ENCODE assay signal across 14 cellular contexts in the genomic region with DNA sequence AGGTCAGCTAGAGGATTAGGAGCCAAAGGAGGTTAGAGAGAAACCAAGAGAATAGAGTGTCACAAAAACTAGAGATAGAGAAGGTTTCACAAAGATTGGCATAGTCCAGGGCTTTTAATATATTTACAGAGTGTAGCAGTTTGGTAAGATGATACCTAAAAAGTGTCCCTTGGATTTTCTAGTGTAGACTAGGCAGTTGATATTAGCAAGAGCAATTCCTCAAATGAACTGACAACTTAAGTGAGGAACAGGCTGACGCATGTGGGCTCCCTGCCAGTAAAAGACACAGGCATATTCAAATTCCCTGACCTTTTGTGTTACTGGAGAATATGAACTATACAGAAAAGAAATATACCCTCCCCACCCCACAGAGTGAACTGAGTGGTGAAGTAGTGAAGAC. TPM values are rescaled to one million over a fixed set of nuclear protein-coding genes. Genes with fewer than 3 reads are reported as not detected.
DNase-seq lines count a peak whose midpoint lies in the region; TF ChIP-seq lines count a peak whose summit lies in the region.
"Had no signal": no experiment of that assay in that cellular context is flagged by ENCODE, and none has a peak within 500 bp of the region (broad histone marks: within the 10 kb centered on the region; RNA-seq: fewer than 3 reads in every experiment).

No MANE protein-coding gene starts in this region.

- CTCF ChIA-PET in RWPE1 (lab: Yijun Ruan, JAX), result interaction anchor here (0.6 kb wide), 1 partner anchor 8 kb away, joined by 4 read pairs; no protein-coding TSS in a partner anchor
- CTCF ChIA-PET in activated CD4-positive, alpha-beta memory T cell treated with anti-CD3 and anti-CD28 coated beads, Interleukin-2, amount 10 ng/mL, durations not matched to agents 7 days and 5 days (lab: Charles Lee), result interaction anchor here (1.4 to 2.4 kb wide), 3 partner anchors 9 to 31 kb away, joined by 6 to 7 read pairs (median 6); no protein-coding TSS in a partner anchor

- peaks cover 10% of the 10 kb centered on the region for H3K36me3 Mint-ChIP-seq in neural progenitor cell
- H3K36me3 Mint-ChIP-seq in activated CD4-positive, alpha-beta memory T cell treated with anti-CD3 and anti-CD28 coated beads, Interleukin-2, amount 10 ng/mL, durations not matched to agents 7 days and 5 days (ENCODE audit: low read depth), result peaks cover 12% of the 10 kb centered on the region

- peaks cover 6% of the 10 kb centered on the region for H3K4me1 Mint-ChIP-seq in neural progenitor cell
- peaks cover 2% of the 10 kb centered on the region for H3K4me1 Mint-ChIP-seq in activated CD4-positive, alpha-beta memory T cell treated with anti-CD3 and anti-CD28 coated beads, Interleukin-2, amount 10 ng/mL, durations not matched to agents 7 days and 5 days
- H3K4me1 Mint-ChIP-seq: endodermal cell had no signal

- intact Hi-C loops in spleen (cut with DNase I; ENCODE audit: low total_unique reads), result no loop called here

- DNase-seq in NCI-H526 (lab: John Stamatoyannopoulos, UW) (peak; percentile 12 to 21), NCI-H526 treated with DMSO at 0.1 percent for 48 hours (lab: John Stamatoyannopoulos, UW) (no peak), RWPE1 (ENCODE audit: low spot score) (peak; percentile 11), fibroblast of villous mesenchyme (ENCODE audit: low read depth) (peak; percentile 44), spleen (peak; percentile 67), neural progenitor cell (ENCODE audit: low spot score) (no peak), Kasumi-1 (lab: John Stamatoyannopoulos, UW) (no peak)
- DNase-seq in activated CD4-positive, alpha-beta memory T cell treated with anti-CD3 and anti-CD28 coated beads, Interleukin-2, amount 10 ng/mL, durations not matched to agents 7 days and 5 days, result no peak
- DNase-seq: endodermal cell, left colon, NCI-H524 treated with DMSO at 0.1 percent for 48 hours, sigmoid colon had no signal

- POLR2A ChIA-PET in RWPE1 (lab: Yijun Ruan, JAX; ENCODE audit: low non-redundant PET), result no interaction called here
- POLR2A ChIA-PET in activated CD4-positive, alpha-beta memory T cell treated with anti-CD3 and anti-CD28 coated beads, Interleukin-2, amount 10 ng/mL, durations not matched to agents 7 days and 5 days (lab: Charles Lee), result no interaction called here

- H3K9ac ChIP-seq in neural progenitor cell, result no peak overlapping the region

- peaks cover 2% of the 10 kb centered on the region for H3K27me3 Mint-ChIP-seq in neural progenitor cell (ENCODE audit: insufficient read depth, low read depth)
- no peaks in the 10 kb centered on the region for H3K27me3 Mint-ChIP-seq in activated CD4-positive, alpha-beta memory T cell treated with anti-CD3 and anti-CD28 coated beads, Interleukin-2, amount 10 ng/mL, durations not matched to agents 7 days and 5 days
- H3K27me3 Mint-ChIP-seq: stimulated activated memory B cell treated with anti-CD40 and anti-IgM and Interleukin-4, amounts not matched to agents 10 μg/mL and 1 μg/mL and 100 μg/mL, for 72 hours had no signal

- H4K20me1 ChIP-seq in neural progenitor cell (ENCODE audit: low read depth), result no peaks in the 10 kb centered on the region

- TF ChIP-seq CTCF in RWPE1 (conservative IDR thresholded peaks at IDR 0.05; ENCODE audit: low read depth), result no peak
- TF ChIP-seq CTCF in fibroblast of villous mesenchyme (IDR thresholded peaks at IDR 0.05; ENCODE audit: insufficient read depth, low read depth, low read length), result no peak
- no peak for TF ChIP-seq CTCF in spleen (IDR thresholded peaks at IDR 0.05 in 8 of 11, conservative IDR thresholded peaks at IDR 0.05 in 3 of 11)
- TF ChIP-seq CTCF in neural progenitor cell (IDR thresholded peaks at IDR 0.05), result no peak

- no peaks in the 10 kb centered on the region for H3K9me3 Mint-ChIP-seq in neural progenitor cell
- H3K9me3 Mint-ChIP-seq in activated CD4-positive, alpha-beta memory T cell treated with anti-CD3 and anti-CD28 coated beads, Interleukin-2, amount 10 ng/mL, durations not matched to agents 7 days and 5 days, result no peaks in the 10 kb centered on the region
- H3K9me3 Mint-ChIP-seq: endodermal cell; stimulated activated memory B cell treated with anti-CD40 and anti-IgM and Interleukin-4, amounts not matched to agents 10 μg/mL and 1 μg/mL and 100 μg/mL, for 72 hours had no signal

- H3F3A ChIP-seq in neural progenitor cell (ENCODE audit: low read depth), result no peaks in the 10 kb centered on the region

- no peak overlapping the region for H2AFZ ChIP-seq in neural progenitor cell (replicated peaks)

- H3K9me3 ChIP-seq in spleen (no peaks in the 10 kb centered on the region), neural progenitor cell (ENCODE audit: low read depth) (no peaks in the 10 kb centered on the region)
- H3K9me3 ChIP-seq: sigmoid colon had no signal

- no peak overlapping the region for H3K27ac ChIP-seq in RWPE1
- peak overlapping the region in 7 of 8 donors; percentile 6 to 67 (median 45) for H3K27ac ChIP-seq in spleen
- no peak overlapping the region for H3K27ac ChIP-seq in neural progenitor cell
- H3K27ac ChIP-seq: sigmoid colon had no signal

- TF ChIP-seq POLR2A in spleen (IDR thresholded peaks at IDR 0.05), result no peak

- H3K27ac Mint-ChIP-seq in neural progenitor cell, result no peak overlapping the region
- H3K27ac Mint-ChIP-seq in activated CD4-positive, alpha-beta memory T cell treated with anti-CD3 and anti-CD28 coated beads, Interleukin-2, amount 10 ng/mL, durations not matched to agents 7 days and 5 days, result no peak overlapping the region
- H3K27ac Mint-ChIP-seq: endodermal cell; stimulated activated memory B cell treated with anti-CD40 and anti-IgM and Interleukin-4, amounts not matched to agents 10 μg/mL and 1 μg/mL and 100 μg/mL, for 72 hours had no signal

- 30 to 58% (median 55%) methylated on average over 1 of the region's 1 CpG for WGBS in spleen, 5 donors

- H3K4me1 ChIP-seq in spleen (peaks cover 6 to 36% (median 23%) of the 10 kb centered on the region in 6 donors), neural progenitor cell (no peaks in the 10 kb centered on the region)

- H3K4me2 ChIP-seq in neural progenitor cell, result no peak overlapping the region

- H3K27me3 ChIP-seq in spleen (replicated peaks in 1 of 7) (no peaks in the 10 kb centered on the region), neural progenitor cell (no peaks in the 10 kb centered on the region)
- H3K27me3 ChIP-seq: sigmoid colon had no signal

- H3K4me3 ChIP-seq in fibroblast of villous mesenchyme (ENCODE audit: low read depth, low read length) (no peak overlapping the region), spleen (no peak overlapping the region), neural progenitor cell (no peak overlapping the region)
- H3K4me3 ChIP-seq: GM12878, sigmoid colon had no signal

- no peak overlapping the region for H3K4me3 Mint-ChIP-seq in neural progenitor cell
- no peak overlapping the region for H3K4me3 Mint-ChIP-seq in activated CD4-positive, alpha-beta memory T cell treated with anti-CD3 and anti-CD28 coated beads, Interleukin-2, amount 10 ng/mL, durations not matched to agents 7 days and 5 days
- H3K4me3 Mint-ChIP-seq: endodermal cell; stimulated activated memory B cell treated with anti-CD40 and anti-IgM and Interleukin-4, amounts not matched to agents 10 μg/mL and 1 μg/mL and 100 μg/mL, for 72 hours had no signal

- no peaks in the 10 kb centered on the region for H3K79me2 ChIP-seq in neural progenitor cell (ENCODE audit: low read depth)

- H3K36me3 ChIP-seq in spleen (peaks cover 0 to 45% (median 13%) of the 10 kb centered on the region in 6 donors), neural progenitor cell (no peaks in the 10 kb centered on the region)

RNA-seq across cellular contexts. Expression of gene VTA1, which starts 40.1 kb away (rescaled TPM):
- total RNA-seq in fibroblast of villous mesenchyme (55.4 and 89.8 TPM in 2 replicates), spleen (10 to 100 TPM; 28.6 to 53.2 (median 39.7) TPM), neural progenitor cell (ENCODE audit: low replicate concordance) (69.2 and 92.6 TPM in 2 replicates)
- polyA plus RNA-seq in spleen, result 10 to 100 TPM; 16.2 to 26.6 (median 22.7) TPM
- total RNA-seq in activated CD4-positive, alpha-beta memory T cell treated with anti-CD3 and anti-CD28 coated beads, Interleukin-2, amount 10 ng/mL, durations not matched to agents 7 days and 5 days, result 10 to 100 TPM; 37.0 to 37.6 TPM

RNA-seq across cellular contexts. Expression of gene NMBR, which starts 40.3 kb away (rescaled TPM):
- total RNA-seq in fibroblast of villous mesenchyme, result not detected in 2 replicates
- total RNA-seq in spleen, result under 1 TPM in 2 of 7 donors, not detected in 5; 0.25 to 0.36 TPM
- polyA plus RNA-seq in spleen, result not detected
- 0.09 TPM in 1 of 2 replicates, not detected in the other for total RNA-seq in neural progenitor cell (ENCODE audit: low replicate concordance)
- total RNA-seq in activated CD4-positive, alpha-beta memory T cell treated with anti-CD3 and anti-CD28 coated beads, Interleukin-2, amount 10 ng/mL, durations not matched to agents 7 days and 5 days, result not detected
- total RNA-seq: GM12878, left colon, sigmoid colon had no signal
- polyA plus RNA-seq: GM12878, sigmoid colon had no signal

RNA-seq across cellular contexts. Expression of gene GJE1, which starts 54.5 kb away (rescaled TPM):
- total RNA-seq in fibroblast of villous mesenchyme (not detected in 2 replicates), spleen (not detected), neural progenitor cell (ENCODE audit: low replicate concordance) (not detected in 2 replicates)
- polyA plus RNA-seq in spleen, result not detected
- total RNA-seq in activated CD4-positive, alpha-beta memory T cell treated with anti-CD3 and anti-CD28 coated beads, Interleukin-2, amount 10 ng/mL, durations not matched to agents 7 days and 5 days, result not detected
- total RNA-seq: endodermal cell, GM12878, left colon, sigmoid colon had no signal
- polyA plus RNA-seq: GM12878, sigmoid colon had no signal

Comparison
In these comparisons a context has a peak if more than half of its experiments do, and no peak if none do; other contexts are left out.
1. DNase-seq: peak in NCI-H526 (2 of 2), RWPE1 (single experiment), fibroblast of villous mesenchyme (single experiment) and spleen (single experiment); none in NCI-H526 treated with DMSO at 0.1 percent for 48 hours (single experiment), neural progenitor cell (single experiment), Kasumi-1 (0 of 2) and activated CD4-positive, alpha-beta memory T cell treated with anti-CD3 and anti-CD28 coated beads, Interleukin-2, amount 10 ng/mL, durations not matched to agents 7 days and 5 days (single experiment).
2. H3K27ac ChIP-seq: peak in spleen (7 of 8); none in RWPE1 (single experiment) and neural progenitor cell (single experiment).